27 cellular contexts compared by ENCODE assay signal in genomic region chr4:101210331-101210730, GRCh38.
"Had no signal": no experiment of that assay in that cellular context is flagged by ENCODE, and none has a peak within 500 bp of the region (broad histone marks: within the 10 kb centered on the region; RNA-seq: fewer than 3 reads in every experiment).

No MANE protein-coding gene starts in this region.

- H3K9me3 ChIP-seq: ascending aorta had no signal

- DNase-seq: activated CD4-positive, alpha-beta T cell treated with anti-CD3 and anti-CD28 coated beads, Interleukin-2, amount 10 ng/mL, durations not matched to agents 24 days and 14 days; activated CD4-positive, alpha-beta T cell treated with anti-CD3 and anti-CD28 coated beads, Interleukin-2, amount 50 U/mL, for 4 hours; activated CD8-positive, alpha-beta T cell treated with anti-CD3 and anti-CD28 coated beads for 36 hours; activated gamma-delta T cell; activated naive CD4-positive, alpha-beta T cell treated with Interleukin-2 at 50 U/mL for 16 hours; activated naive CD8-positive, alpha-beta T cell treated with anti-CD3 and anti-CD28 coated beads, Interleukin-2, amount 10 ng/mL, durations not matched to agents 7 days and 5 days; activated T-cell treated with anti-CD3 and anti-CD28 coated beads, Interleukin-2, amount 50 U/mL, for 24 hours; amygdala; Kasumi-1; NCI-H1092 treated with DMSO at 0.1 percent for 48 hours; NCI-H146; NCI-H187; NCI-H2029 treated with DMSO at 0.1 percent for 48 hours; NCI-H2171 treated with DMSO at 0.1 percent for 48 hours; NCI-H2227 treated with DMSO at 0.1 percent for 48 hours; NCI-H446; NCI-H510A treated with DMSO at 0.1 percent for 48 hours; NK-92 treated with Interleukin-12 subunit alpha and Interleukin-12 subunit beta, amount 100 ng/mL, for 24 hours; PC-9; Right ventricle myocardium superior; SW 1271; T-helper 1 cell; T1000 had no signal

- H2AFZ ChIP-seq: PC-9 had no signal

- H3K4me1 ChIP-seq: ascending aorta had no signal

- H3K27ac Mint-ChIP-seq: activated CD4-positive, alpha-beta T cell treated with anti-CD3 and anti-CD28 coated beads, Interleukin-2, amount 10 ng/mL, durations not matched to agents 24 days and 14 days; activated CD8-positive, alpha-beta T cell treated with anti-CD3 and anti-CD28 coated beads for 36 hours; activated naive CD4-positive, alpha-beta T cell treated with anti-CD3 and anti-CD28 coated beads, Interleukin-2, amount 50 U/mL, for 24 hours; activated naive CD8-positive, alpha-beta T cell treated with anti-CD3 and anti-CD28 coated beads, Interleukin-2, amount 10 ng/mL, durations not matched to agents 7 days and 5 days; activated T-cell treated with anti-CD3 and anti-CD28 coated beads, Interleukin-2, amount 50 U/mL, for 24 hours; activated T-helper 2 cell treated with anti-CD3 and anti-CD28 coated beads, Interferon-gamma antibody, Interleukin-2, Interleukin-4, amounts not matched to agents 10 μg/mL and 5 μg/mL and 100 μg/mL, durations not matched to agents 14 hours and 24 hours and 36 hours had no signal

- H3K27ac ChIP-seq: ascending aorta, PC-9, RWPE1 had no signal

- H3K27me3 ChIP-seq: ascending aorta had no signal

- H3K4me3 ChIP-seq: ascending aorta, PC-9 had no signal

- H3K36me3 Mint-ChIP-seq: activated naive CD4-positive, alpha-beta T cell treated with anti-CD3 and anti-CD28 coated beads, Interleukin-2, amount 50 U/mL, for 24 hours had no signal

- H3K36me3 ChIP-seq: ascending aorta had no signal

- H3K4me3 Mint-ChIP-seq: activated CD4-positive, alpha-beta T cell treated with anti-CD3 and anti-CD28 coated beads, Interleukin-2, amount 10 ng/mL, durations not matched to agents 24 days and 14 days; activated CD8-positive, alpha-beta T cell treated with anti-CD3 and anti-CD28 coated beads for 36 hours; activated naive CD4-positive, alpha-beta T cell treated with anti-CD3 and anti-CD28 coated beads, Interleukin-2, amount 50 U/mL, for 24 hours; activated naive CD8-positive, alpha-beta T cell treated with anti-CD3 and anti-CD28 coated beads, Interleukin-2, amount 10 ng/mL, durations not matched to agents 7 days and 5 days; activated T-cell treated with anti-CD3 and anti-CD28 coated beads, Interleukin-2, amount 50 U/mL, for 24 hours had no signal

- ATAC-seq: activated CD8-positive, alpha-beta T cell treated with anti-CD3 and anti-CD28 coated beads for 36 hours had no signal

- H3K27me3 Mint-ChIP-seq: activated CD4-positive, alpha-beta T cell treated with anti-CD3 and anti-CD28 coated beads, Interleukin-2, amount 10 ng/mL, durations not matched to agents 24 days and 14 days; activated CD8-positive, alpha-beta T cell treated with anti-CD3 and anti-CD28 coated beads for 36 hours; activated naive CD4-positive, alpha-beta T cell treated with anti-CD3 and anti-CD28 coated beads, Interleukin-2, amount 50 U/mL, for 24 hours; activated naive CD8-positive, alpha-beta T cell treated with anti-CD3 and anti-CD28 coated beads, Interleukin-2, amount 10 ng/mL, durations not matched to agents 7 days and 5 days; activated T-cell treated with anti-CD3 and anti-CD28 coated beads, Interleukin-2, amount 50 U/mL, for 24 hours had no signal

- H3K4me2 ChIP-seq: PC-9 had no signal
